8 cellular contexts compared by ENCODE assay signal in the genomic region with DNA sequence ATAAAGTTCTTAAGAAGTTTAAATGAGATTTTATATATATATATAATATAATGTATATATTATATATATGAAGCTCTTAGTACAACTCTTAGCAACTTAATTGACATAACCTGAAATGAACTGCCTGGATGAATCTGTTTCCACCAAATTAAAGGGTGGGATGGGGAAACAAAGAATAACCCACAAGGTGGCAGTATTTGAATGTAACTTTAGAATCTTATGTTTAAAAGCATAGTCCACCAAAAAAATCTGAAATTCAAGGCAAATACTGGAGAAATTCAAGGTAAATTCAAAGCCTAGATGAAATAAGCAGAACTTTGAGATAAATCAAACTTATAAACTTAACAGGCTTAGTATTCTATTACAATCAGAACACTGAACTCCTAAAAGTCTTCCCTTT. TPM values are rescaled to one million over a fixed set of nuclear protein-coding genes. Genes with fewer than 3 reads are reported as not detected.
DNase-seq lines count a peak whose midpoint lies in the region; ATAC-seq lines count a peak whose summit lies in the region.

No MANE protein-coding gene starts in this region.

- peaks cover 6 to 16% (median 10%) of the 10 kb centered on the region in 4 donors for H3K4me1 Mint-ChIP-seq in CD4-positive, alpha-beta memory T cell
- H3K4me1 Mint-ChIP-seq in activated T-cell treated with anti-CD3 and anti-CD28 coated beads, Interleukin-2, amount 50 U/mL, for 4 hours (ENCODE audit: low read depth), result peaks cover 12% of the 10 kb centered on the region

- DNase-seq in CD4-positive, alpha-beta memory T cell, result peak in 4 of 5 donors; percentile 11 to 31 (median 16)
- DNase-seq in HT1080 (ENCODE audit: low read depth) (peak; percentile 49), SKM-1 (lab: John Stamatoyannopoulos, UW; ENCODE audit: unreplicated experiment) (peak; percentile 25), glomerular visceral epithelial cell (ENCODE audit: extremely low spot score) (peak; percentile 47)
- no peak for DNase-seq in stimulated activated CD4-positive, alpha-beta T cell treated with anti-CD3 and anti-CD28 coated beads, Interleukin-4, amount 100 ng/mL, for 24 hours
- DNase-seq in activated T-cell treated with anti-CD3 and anti-CD28 coated beads, Interleukin-2, amount 50 U/mL, for 4 hours, result no peak

- H3K4me3 ChIP-seq in CD4-positive, alpha-beta memory T cell (ENCODE audit: low read length in 2 of 2), result no peak overlapping the region

- no peak overlapping the region for H3K4me3 Mint-ChIP-seq in CD4-positive, alpha-beta memory T cell
- no peak overlapping the region for H3K4me3 Mint-ChIP-seq in activated T-cell treated with anti-CD3 and anti-CD28 coated beads, Interleukin-2, amount 50 U/mL, for 4 hours

- no peak for ATAC-seq in HG03439 (IDR thresholded peaks at IDR 0.05; ENCODE audit: unreplicated experiment)
- ATAC-seq in HG03460 (IDR thresholded peaks at IDR 0.05; ENCODE audit: unreplicated experiment), result no peak
- no peak for ATAC-seq in activated T-cell treated with anti-CD3 and anti-CD28 coated beads, Interleukin-2, amount 50 U/mL, for 4 hours

- no peaks in the 10 kb centered on the region for H3K9me3 Mint-ChIP-seq in CD4-positive, alpha-beta memory T cell
- H3K9me3 Mint-ChIP-seq in activated T-cell treated with anti-CD3 and anti-CD28 coated beads, Interleukin-2, amount 50 U/mL, for 4 hours, result no peaks in the 10 kb centered on the region

- H3K27me3 Mint-ChIP-seq in CD4-positive, alpha-beta memory T cell, result no peaks in the 10 kb centered on the region
- H3K27me3 Mint-ChIP-seq in activated T-cell treated with anti-CD3 and anti-CD28 coated beads, Interleukin-2, amount 50 U/mL, for 4 hours (ENCODE audit: low read depth), result no peaks in the 10 kb centered on the region

- intact Hi-C loops in CD4-positive, alpha-beta memory T cell (cut with micrococcal nuclease), result loop anchor here (1.0 kb wide), 1 partner anchor 803 kb away; no protein-coding TSS in a partner anchor

- no peak overlapping the region for H3K27ac ChIP-seq in CD4-positive, alpha-beta memory T cell (ENCODE audit: low read depth, low read length)

- peak overlapping the region in 1 of 7 donors; percentile 6 for H3K27ac Mint-ChIP-seq in CD4-positive, alpha-beta memory T cell

- peaks cover 10% of the 10 kb centered on the region for H3K4me1 ChIP-seq in CD4-positive, alpha-beta memory T cell (ENCODE audit: insufficient read depth, low read length)

- H3K36me3 Mint-ChIP-seq in CD4-positive, alpha-beta memory T cell, result peaks cover 0 to 7% of the 10 kb centered on the region in 2 donors
- H3K36me3 Mint-ChIP-seq in activated T-cell treated with anti-CD3 and anti-CD28 coated beads, Interleukin-2, amount 50 U/mL, for 4 hours (ENCODE audit: insufficient read depth), result no peaks in the 10 kb centered on the region

- H3K27me3 ChIP-seq in CD4-positive, alpha-beta memory T cell (ENCODE audit: insufficient read depth, low read length), result no peaks in the 10 kb centered on the region

- CTCF ChIA-PET in CD4-positive, alpha-beta memory T cell (lab: Charles Lee; ENCODE audit: partially characterized antibody), result interaction anchor here (0.9 to 4.3 kb wide), 5 partner anchors 11 to 814 kb away, joined by 3 to 24 read pairs (median 3); partner anchors contain the start of genes DOP1A and UBE3D

- H3K36me3 ChIP-seq in CD4-positive, alpha-beta memory T cell (ENCODE audit: insufficient read depth, low read length), result no peaks in the 10 kb centered on the region

- no peaks in the 10 kb centered on the region for H3K9me3 ChIP-seq in CD4-positive, alpha-beta memory T cell (ENCODE audit: control insufficient read depth in 1 of 2, low read length in 2 of 2)

- POLR2A ChIA-PET in CD4-positive, alpha-beta memory T cell (lab: Charles Lee; ENCODE audit: partially characterized antibody), result no interaction called here

RNA-seq across cellular contexts. Expression of gene IBTK, which starts 4.4 kb away (rescaled TPM):
- 10 to 100 TPM; 28.9 to 29.5 TPM for total RNA-seq in CD4-positive, alpha-beta memory T cell
- 10 to 100 TPM; 16.4 to 18.8 TPM for polyA plus RNA-seq in CD4-positive, alpha-beta memory T cell
- total RNA-seq in HT1080 (2014; rRNA removed; shearing (Covaris generic)), result 19.5 and 22.5 TPM in 2 replicates
- 18.0 and 23.3 TPM in 2 replicates for polyA plus RNA-seq in HT1080 (2015; cell fraction: cytosol; rRNA removed)
- 29.6 and 33.6 TPM in 2 replicates for polyA plus RNA-seq in HT1080 (2015; cell fraction: nucleus; rRNA removed)
- total RNA-seq in activated T-cell treated with anti-CD3 and anti-CD28 coated beads, Interleukin-2, amount 50 U/mL, for 4 hours, result 10 to 100 TPM; 22.1 to 24.7 (median 23.7) TPM

Comparison
In these comparisons a context has a peak if more than half of its experiments do, and no peak if none do; other contexts are left out.
1. DNase-seq: peak in CD4-positive, alpha-beta memory T cell (4 of 5), HT1080 (single experiment), SKM-1 (single experiment) and glomerular visceral epithelial cell (single experiment); none in stimulated activated CD4-positive, alpha-beta T cell treated with anti-CD3 and anti-CD28 coated beads, Interleukin-4, amount 100 ng/mL, for 24 hours (single experiment) and activated T-cell treated with anti-CD3 and anti-CD28 coated beads, Interleukin-2, amount 50 U/mL, for 4 hours (single experiment).